ENCODE assay signal across 17 cellular contexts in the genomic region with DNA sequence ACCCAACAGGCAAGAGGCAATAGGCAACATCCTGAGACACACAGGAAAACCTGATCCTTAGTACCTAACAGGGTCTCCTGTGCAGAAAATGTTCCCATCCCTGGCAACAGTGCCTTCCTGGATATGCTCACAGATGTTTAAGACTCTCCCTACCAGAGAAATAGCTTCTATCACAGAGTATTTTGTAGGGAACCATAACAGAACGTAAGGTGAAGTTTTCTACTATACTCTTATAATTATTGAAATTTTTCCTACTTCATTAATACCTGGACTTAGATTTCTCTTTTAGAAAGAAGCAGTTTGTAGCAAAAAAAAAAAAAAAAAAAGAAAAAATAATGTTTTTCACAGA. TPM values are rescaled to one million over a fixed set of nuclear protein-coding genes. Genes with fewer than 3 reads are reported as not detected.
DNase-seq lines count a peak whose midpoint lies in the region; ATAC-seq and TF ChIP-seq lines count a peak whose summit lies in the region.
"Had no signal": no experiment of that assay in that cellular context is flagged by ENCODE, and none has a peak within 500 bp of the region (broad histone marks: within the 10 kb centered on the region; RNA-seq: fewer than 3 reads in every experiment).

No MANE protein-coding gene starts in this region.

- H3K27ac Mint-ChIP-seq in activated CD4-positive, alpha-beta memory T cell treated with anti-CD3 and anti-CD28 coated beads, Interleukin-2, amount 10 ng/mL, durations not matched to agents 7 days and 5 days, result no peak overlapping the region
- H3K27ac Mint-ChIP-seq in activated CD4-positive, alpha-beta memory T cell treated with anti-CD3 and anti-CD28 coated beads for 36 hours, result no peak overlapping the region
- H3K27ac Mint-ChIP-seq: activated naive CD8-positive, alpha-beta T cell treated with anti-CD3 and anti-CD28 coated beads for 36 hours; WTC11 had no signal

- BruUV-seq in PC-3 (replicated peaks; lab: Mats Ljungman, UMichigan), result no TSS peak

- H2AFZ ChIP-seq in Karpas-422 (ENCODE audit: low read length) (no peak overlapping the region), hepatocyte (no peak overlapping the region), PC-3 (ENCODE audit: low read length) (no peak overlapping the region)

- H3K4me1 Mint-ChIP-seq in activated CD4-positive, alpha-beta memory T cell treated with anti-CD3 and anti-CD28 coated beads, Interleukin-2, amount 10 ng/mL, durations not matched to agents 7 days and 5 days, result peaks cover 17% of the 10 kb centered on the region
- H3K4me1 Mint-ChIP-seq in activated CD4-positive, alpha-beta memory T cell treated with anti-CD3 and anti-CD28 coated beads for 36 hours (ENCODE audit: low read depth), result peaks cover 7% of the 10 kb centered on the region
- H3K4me1 Mint-ChIP-seq: neural crest cell had no signal

- no peak for TF ChIP-seq POLR2A in upper lobe of left lung (IDR thresholded peaks at IDR 0.05)

- ATAC-seq in upper lobe of left lung (ENCODE audit: low FRiP score in 2 of 2), result no peak
- ATAC-seq in PC-3, result no peak

- TF ChIP-seq EP300 in upper lobe of left lung (IDR thresholded peaks at IDR 0.05), result no peak

- H3K27me3 Mint-ChIP-seq in activated CD4-positive, alpha-beta memory T cell treated with anti-CD3 and anti-CD28 coated beads, Interleukin-2, amount 10 ng/mL, durations not matched to agents 7 days and 5 days, result peaks cover 13% of the 10 kb centered on the region
- H3K27me3 Mint-ChIP-seq in activated CD4-positive, alpha-beta memory T cell treated with anti-CD3 and anti-CD28 coated beads for 36 hours, result peaks cover 4% of the 10 kb centered on the region

- H3K4me2 ChIP-seq in Karpas-422 (ENCODE audit: low read depth, low read length, poor library complexity, severe bottlenecking) (peak overlapping the region; percentile 51), hepatocyte (no peak overlapping the region), PC-3 (ENCODE audit: low read length) (no peak overlapping the region)

- 100% methylated on average over 1 of the region's 1 CpG for WGBS in hepatocyte (ENCODE audit: low lambda C conversion rate, missing lambda C conversion rate)
- WGBS in upper lobe of left lung, 2 donors, result 62 to 67% methylated on average over 1 of the region's 1 CpG

- peak overlapping the region; percentile 12; the same call in 1 of the 2 replicates for H3K4me3 ChIP-seq in Karpas-422 (ENCODE audit: low read length)
- no peak overlapping the region for H3K4me3 ChIP-seq in hepatocyte
- H3K4me3 ChIP-seq in upper lobe of left lung, result no peak overlapping the region
- no peak overlapping the region for H3K4me3 ChIP-seq in PC-3 (ENCODE audit: low read length)

- H3K27me3 ChIP-seq in Karpas-422 (ENCODE audit: low read length), result no peaks in the 10 kb centered on the region
- no peaks in the 10 kb centered on the region for H3K27me3 ChIP-seq in hepatocyte
- no peaks in the 10 kb centered on the region for H3K27me3 ChIP-seq in upper lobe of left lung
- H3K27me3 ChIP-seq in PC-3 (ENCODE audit: low read length), result no peaks in the 10 kb centered on the region

- CTCF ChIA-PET in activated CD4-positive, alpha-beta memory T cell treated with anti-CD3 and anti-CD28 coated beads, Interleukin-2, amount 10 ng/mL, durations not matched to agents 7 days and 5 days (lab: Charles Lee), result interaction anchor here (0.8 to 3.4 kb wide), 10 partner anchors 156 to 449 kb away, joined by 3 to 36 read pairs (median 11); no protein-coding TSS in a partner anchor
- CTCF ChIA-PET in activated CD4-positive, alpha-beta memory T cell treated with anti-CD3 and anti-CD28 coated beads for 36 hours (lab: Charles Lee), result interaction anchor here (1.0 to 1.8 kb wide), 3 partner anchors 221 to 411 kb away, joined by 3 to 7 read pairs (median 5); no protein-coding TSS in a partner anchor
- CTCF ChIA-PET in PC-3 (lab: Charles Lee), result interaction anchor here (1.3 to 2.6 kb wide), 3 partner anchors 245 to 449 kb away, joined by 5 to 23 read pairs (median 10); no protein-coding TSS in a partner anchor

- H3K9ac ChIP-seq in Karpas-422 (ENCODE audit: low read length), result no peak overlapping the region
- H3K9ac ChIP-seq in PC-3 (ENCODE audit: low read length), result no peak overlapping the region

- H3K9me3 ChIP-seq in Karpas-422 (ENCODE audit: low read length) (no peaks in the 10 kb centered on the region), hepatocyte (ENCODE audit: low read depth) (no peaks in the 10 kb centered on the region), upper lobe of left lung (no peaks in the 10 kb centered on the region), PC-3 (ENCODE audit: low read length) (no peaks in the 10 kb centered on the region)

- H3K36me3 ChIP-seq in Karpas-422 (ENCODE audit: insufficient read depth, low read length) (no peaks in the 10 kb centered on the region), hepatocyte (replicated peaks; ENCODE audit: insufficient read depth, low read depth) (no peaks in the 10 kb centered on the region), upper lobe of left lung (no peaks in the 10 kb centered on the region), PC-3 (ENCODE audit: low read depth, low read length) (no peaks in the 10 kb centered on the region)

- H3F3A ChIP-seq in PC-3 (ENCODE audit: low read length, unreplicated experiment), result no peaks in the 10 kb centered on the region

- peaks cover 15% of the 10 kb centered on the region for H3K4me1 ChIP-seq in Karpas-422 (ENCODE audit: low read length)
- H3K4me1 ChIP-seq in hepatocyte (ENCODE audit: insufficient read depth), result peaks cover 9% of the 10 kb centered on the region
- peaks cover 0 to 14% (median 6%) of the 10 kb centered on the region in 4 donors for H3K4me1 ChIP-seq in upper lobe of left lung
- peaks cover 18% of the 10 kb centered on the region for H3K4me1 ChIP-seq in PC-3 (ENCODE audit: insufficient read depth, low read length)

- no peaks in the 10 kb centered on the region for H3K36me3 Mint-ChIP-seq in activated CD4-positive, alpha-beta memory T cell treated with anti-CD3 and anti-CD28 coated beads, Interleukin-2, amount 10 ng/mL, durations not matched to agents 7 days and 5 days (ENCODE audit: low read depth)
- no peaks in the 10 kb centered on the region for H3K36me3 Mint-ChIP-seq in activated CD4-positive, alpha-beta memory T cell treated with anti-CD3 and anti-CD28 coated beads for 36 hours
- H3K36me3 Mint-ChIP-seq: activated naive CD8-positive, alpha-beta T cell treated with anti-CD3 and anti-CD28 coated beads for 36 hours had no signal

- H3K9me2 ChIP-seq in Karpas-422 (replicated peaks; ENCODE audit: insufficient read depth, low read length) (no peaks in the 10 kb centered on the region), hepatocyte (replicated peaks; ENCODE audit: insufficient read depth) (no peaks in the 10 kb centered on the region), PC-3 (replicated peaks; ENCODE audit: low read length) (no peaks in the 10 kb centered on the region)

- POLR2A ChIA-PET in activated CD4-positive, alpha-beta memory T cell treated with anti-CD3 and anti-CD28 coated beads, Interleukin-2, amount 10 ng/mL, durations not matched to agents 7 days and 5 days (lab: Charles Lee), result interaction anchor here (1.0 to 2.9 kb wide), 2 partner anchors 221 to 408 kb away, joined by 4 to 12 read pairs; no protein-coding TSS in a partner anchor
- POLR2A ChIA-PET in activated CD4-positive, alpha-beta memory T cell treated with anti-CD3 and anti-CD28 coated beads for 36 hours (lab: Charles Lee), result no interaction called here
- POLR2A ChIA-PET in PC-3 (lab: Charles Lee; ENCODE audit: unreplicated experiment), result no interaction called here

- no peak for DNase-seq in activated CD4-positive, alpha-beta memory T cell treated with anti-CD3 and anti-CD28 coated beads, Interleukin-2, amount 10 ng/mL, durations not matched to agents 7 days and 5 days
- DNase-seq in activated CD4-positive, alpha-beta memory T cell treated with anti-CD3 and anti-CD28 coated beads for 36 hours, result no peak
- DNase-seq in Karpas-422 (no peak), hepatocyte (ENCODE audit: low spot score) (no peak), upper lobe of left lung (no peak), HCEC 1CT (no peak), NCI-H345 (lab: John Stamatoyannopoulos, UW) (no peak), PC-3 (no peak)
- DNase-seq: activated naive CD8-positive, alpha-beta T cell treated with anti-CD3 and anti-CD28 coated beads for 36 hours; activated T-cell treated with anti-CD3 and anti-CD28 coated beads for 4 hours; erythroblast; left cardiac atrium; NCI-H1105; stimulated activated naive CD4-positive, alpha-beta T cell treated with Interleukin-2 at 50 U/mL for 16 hours had no signal

- peak overlapping the region; percentile 44 for H3K4me3 Mint-ChIP-seq in activated CD4-positive, alpha-beta memory T cell treated with anti-CD3 and anti-CD28 coated beads, Interleukin-2, amount 10 ng/mL, durations not matched to agents 7 days and 5 days
- no peak overlapping the region for H3K4me3 Mint-ChIP-seq in activated CD4-positive, alpha-beta memory T cell treated with anti-CD3 and anti-CD28 coated beads for 36 hours
- H3K4me3 Mint-ChIP-seq: activated naive CD8-positive, alpha-beta T cell treated with anti-CD3 and anti-CD28 coated beads for 36 hours; neural crest cell; WTC11 had no signal

- no peaks in the 10 kb centered on the region for H3K79me2 ChIP-seq in Karpas-422 (ENCODE audit: low read length)
- no peaks in the 10 kb centered on the region for H3K79me2 ChIP-seq in hepatocyte
- H3K79me2 ChIP-seq in PC-3 (ENCODE audit: low read length), result no peaks in the 10 kb centered on the region

- intact Hi-C loops in activated CD4-positive, alpha-beta memory T cell treated with anti-CD3 and anti-CD28 coated beads for 36 hours (cut with micrococcal nuclease), result loop anchor here (1.0 kb wide), 1 partner anchor 411 kb away; no protein-coding TSS in a partner anchor
- intact Hi-C loops in PC-3 (cut with micrococcal nuclease), result loop anchor here (1.0 kb wide), 2 partner anchors 220 to 449 kb away; no protein-coding TSS in a partner anchor

- no peaks in the 10 kb centered on the region for H4K20me1 ChIP-seq in Karpas-422 (ENCODE audit: insufficient read depth, low read depth, low read length)
- no peaks in the 10 kb centered on the region for H4K20me1 ChIP-seq in hepatocyte (ENCODE audit: insufficient read depth, poor library complexity, severe bottlenecking)
- no peaks in the 10 kb centered on the region for H4K20me1 ChIP-seq in PC-3 (ENCODE audit: low read length)

- TF ChIP-seq CTCF in hepatocyte (IDR thresholded peaks at IDR 0.05; ENCODE audit: poor library complexity), result no peak
- TF ChIP-seq CTCF in upper lobe of left lung (IDR thresholded peaks at IDR 0.05), result no peak
- no peak for TF ChIP-seq CTCF in PC-3 (conservative IDR thresholded peaks at IDR 0.05; ENCODE audit: low read depth, low read length)

- H3K9me3 Mint-ChIP-seq in activated CD4-positive, alpha-beta memory T cell treated with anti-CD3 and anti-CD28 coated beads, Interleukin-2, amount 10 ng/mL, durations not matched to agents 7 days and 5 days, result peaks cover 2% of the 10 kb centered on the region
- no peaks in the 10 kb centered on the region for H3K9me3 Mint-ChIP-seq in activated CD4-positive, alpha-beta memory T cell treated with anti-CD3 and anti-CD28 coated beads for 36 hours

- H3K27ac ChIP-seq in Karpas-422 (ENCODE audit: low read length) (no peak overlapping the region), hepatocyte (peak overlapping the region; percentile 15), upper lobe of left lung (peak overlapping the region in 3 of 4 donors; percentile 37 to 65 (median 64)), PC-3 (ENCODE audit: low read length) (no peak overlapping the region)

RNA-seq across cellular contexts. Expression of a gene that starts 33.5 kb away (rescaled TPM):
- total RNA-seq in activated CD4-positive, alpha-beta memory T cell treated with anti-CD3 and anti-CD28 coated beads, Interleukin-2, amount 10 ng/mL, durations not matched to agents 7 days and 5 days, result under 1 TPM; 0.15 to 0.18 TPM
- total RNA-seq in activated CD4-positive, alpha-beta memory T cell treated with anti-CD3 and anti-CD28 coated beads for 36 hours, result under 1 TPM in 1 of 2 experiments, not detected in 1; 0.05 TPM
- not detected in 2 replicates for total RNA-seq in Karpas-422 (2014; rRNA removed; shearing (Covaris generic); ENCODE audit: low replicate concordance)
- total RNA-seq in hepatocyte (4.1 and 6.1 TPM in 2 replicates), upper lobe of left lung (1 to 10 TPM in 2 of 6 donors, under 1 TPM in 4; 0.17 to 2.1 (median 0.86) TPM), PC-3 (2014; rRNA removed) (not detected in 2 replicates)
- 0.73 and 2.6 TPM in 2 replicates for polyA plus RNA-seq in hepatocyte
- total RNA-seq: A673; activated naive CD8-positive, alpha-beta T cell treated with anti-CD3 and anti-CD28 coated beads for 36 hours; left cardiac atrium; neural crest cell had no signal

Comparison
In these comparisons a context has a peak if more than half of its experiments do, and no peak if none do; other contexts are left out.
1. H3K27ac ChIP-seq: peak in hepatocyte (single experiment) and upper lobe of left lung (3 of 4); none in Karpas-422 (single experiment) and PC-3 (single experiment).